Comparison of ENCODE assay signal across 10 cellular contexts in genomic region chr15:90095521-90095959, GRCh38. TPM values are rescaled to one million over a fixed set of nuclear protein-coding genes. Genes with fewer than 3 reads are reported as not detected.
DNase-seq lines count a peak whose midpoint lies in the region; ATAC-seq and TF ChIP-seq lines count a peak whose summit lies in the region.
"Had no signal": no experiment of that assay in that cellular context is flagged by ENCODE, and none has a peak within 500 bp of the region (broad histone marks: within the 10 kb centered on the region; RNA-seq: fewer than 3 reads in every experiment).

No MANE protein-coding gene starts in this region.

- CTCF ChIA-PET in PC-3 (lab: Charles Lee) (no interaction called here), A673 (lab: Charles Lee) (no interaction called here)

- ATAC-seq in GM19351 (IDR thresholded peaks at IDR 0.05; ENCODE audit: unreplicated experiment) (peak; percentile 35), PC-3 (no peak), GM21367 (IDR thresholded peaks at IDR 0.05; ENCODE audit: unreplicated experiment) (no peak)

- POLR2A ChIA-PET in PC-3 (lab: Charles Lee; ENCODE audit: unreplicated experiment): no interaction called here
- POLR2A ChIA-PET in A673 (lab: Charles Lee; ENCODE audit: low non-redundant PET): interaction anchor here (0.6 kb wide), 1 partner anchor 774 kb away, joined by 5 read pairs; no protein-coding TSS in a partner anchor

- H3K4me3 ChIP-seq in prostate gland: no peak overlapping the region
- H3K4me3 ChIP-seq in PC-3 (ENCODE audit: low read length): no peak overlapping the region
- H3K4me3 ChIP-seq in A673 (ENCODE audit: low read depth, low read length, poor library complexity, severe bottlenecking): no peak overlapping the region
- H3K4me3 ChIP-seq: thoracic aorta had no signal

- no peak overlapping the region for H3K4me2 ChIP-seq in PC-3 (ENCODE audit: low read length)

- WGBS in prostate gland: 25% methylated on average over 3 of the region's 3 CpGs

- peaks cover 6% of the 10 kb centered on the region in 2 donors for H3K36me3 ChIP-seq in prostate gland
- no peaks in the 10 kb centered on the region for H3K36me3 ChIP-seq in PC-3 (ENCODE audit: low read depth, low read length)
- no peaks in the 10 kb centered on the region for H3K36me3 ChIP-seq in A673 (ENCODE audit: insufficient read depth, low read length, poor library complexity, severe bottlenecking)
- H3K36me3 ChIP-seq: thoracic aorta had no signal

- H3K9me3 Mint-ChIP-seq in chondrocyte (ENCODE audit: low read depth): no peaks in the 10 kb centered on the region

- intact Hi-C loops in prostate gland (cut with DNase I): no loop called here
- intact Hi-C loops in PC-3 (cut with micrococcal nuclease): no loop called here
- intact Hi-C loops in head of caudate nucleus (cut with DNase I): no loop called here
- intact Hi-C loops in A673 (cut with micrococcal nuclease; ENCODE audit: unreplicated experiment): no loop called here

- peak; percentile 25 for DNase-seq in NCI-H2081 treated with DMSO at 0.1 percent for 48 hours (lab: John Stamatoyannopoulos, UW)
- no peak for DNase-seq in chondrocyte (ENCODE audit: low spot score)
- peak; percentile 78 for DNase-seq in prostate gland (ENCODE audit: low spot score)
- DNase-seq in PC-3: no peak
- DNase-seq in head of caudate nucleus: no peak
- no peak for DNase-seq in A673 (ENCODE audit: low spot score)

- no peak overlapping the region for H2AFZ ChIP-seq in PC-3 (ENCODE audit: low read length)

- BruUV-seq in PC-3 (replicated peaks; lab: Mats Ljungman, UMichigan) (no TSS peak), A673 (replicated peaks; lab: Mats Ljungman, UMichigan) (no TSS peak)

- H3K36me3 Mint-ChIP-seq in chondrocyte (ENCODE audit: low read depth): peaks cover 8% of the 10 kb centered on the region

- H4K20me1 ChIP-seq in PC-3 (ENCODE audit: low read length): no peaks in the 10 kb centered on the region

- H3K9me2 ChIP-seq in PC-3 (replicated peaks; ENCODE audit: low read length): no peaks in the 10 kb centered on the region

- H3K9ac ChIP-seq in PC-3 (ENCODE audit: low read length): no peak overlapping the region

- no peak overlapping the region for H3K4me3 Mint-ChIP-seq in chondrocyte (ENCODE audit: unreplicated experiment)

- H3K79me2 ChIP-seq in PC-3 (ENCODE audit: low read length): peaks cover 3% of the 10 kb centered on the region; the same call in 1 of the 2 replicates

- TF ChIP-seq POLR2A in prostate gland (IDR thresholded peaks at IDR 0.05): no peak

- H3K27ac Mint-ChIP-seq in chondrocyte (ENCODE audit: unreplicated experiment): peak overlapping the region; percentile 45

- H3K27ac ChIP-seq in prostate gland (peak overlapping the region; percentile 75 to 99), PC-3 (ENCODE audit: low read length) (no peak overlapping the region), A673 (ENCODE audit: low read depth, low read length, poor library complexity, severe bottlenecking) (no peak overlapping the region)
- H3K27ac ChIP-seq: HL-60, thoracic aorta had no signal

- no peaks in the 10 kb centered on the region for H3F3A ChIP-seq in PC-3 (ENCODE audit: low read length, unreplicated experiment)

- no peaks in the 10 kb centered on the region for H3K9me3 ChIP-seq in prostate gland
- H3K9me3 ChIP-seq in PC-3 (ENCODE audit: low read length): no peaks in the 10 kb centered on the region
- no peaks in the 10 kb centered on the region for H3K9me3 ChIP-seq in A673 (ENCODE audit: low read depth, low read length, poor library complexity, severe bottlenecking)
- H3K9me3 ChIP-seq: thoracic aorta had no signal

- H3K4me1 Mint-ChIP-seq in chondrocyte (ENCODE audit: low read depth): peaks cover 61% of the 10 kb centered on the region

- TF ChIP-seq CTCF in chondrocyte (IDR thresholded peaks at IDR 0.05): no peak
- TF ChIP-seq CTCF in prostate gland (IDR thresholded peaks at IDR 0.05): no peak
- TF ChIP-seq CTCF in PC-3 (conservative IDR thresholded peaks at IDR 0.05; ENCODE audit: low read depth, low read length): no peak
- no peak for TF ChIP-seq CTCF in A673 (conservative IDR thresholded peaks at IDR 0.05; ENCODE audit: low read depth, low read length)

- peaks cover 22% of the 10 kb centered on the region for H3K4me1 ChIP-seq in prostate gland (replicated peaks)
- no peaks in the 10 kb centered on the region for H3K4me1 ChIP-seq in PC-3 (ENCODE audit: insufficient read depth, low read length)
- peaks cover 22% of the 10 kb centered on the region for H3K4me1 ChIP-seq in A673 (ENCODE audit: insufficient read depth, low read length, poor library complexity, severe bottlenecking)

- H3K27me3 ChIP-seq in prostate gland (replicated peaks; ENCODE audit: insufficient read depth) (no peaks in the 10 kb centered on the region), PC-3 (ENCODE audit: low read length) (no peaks in the 10 kb centered on the region), A673 (replicated peaks; ENCODE audit: insufficient read depth, low read depth, low read length, poor library complexity) (no peaks in the 10 kb centered on the region)

- H3K27me3 Mint-ChIP-seq in chondrocyte (ENCODE audit: low read depth): no peaks in the 10 kb centered on the region

RNA-seq across cellular contexts. Expression of gene IDH2, which starts 6.7 kb away (rescaled TPM):
- total RNA-seq in chondrocyte: 115 to 126 TPM (median 125 TPM) in 3 replicates
- 100 to 1,000 TPM in 1 of 2 donors, 10 to 100 TPM in 1; 98.1 to 190 TPM for total RNA-seq in prostate gland
- total RNA-seq in PC-3 (2014; rRNA removed): 80.6 and 94.1 TPM in 2 replicates
- total RNA-seq in A673 (2021): 99.0 and 120 TPM in 2 replicates

Comparison
In these comparisons a context has a peak if more than half of its experiments do, and no peak if none do; other contexts are left out.
1. DNase-seq: peak in NCI-H2081 treated with DMSO at 0.1 percent for 48 hours (single experiment) and prostate gland (single experiment); none in chondrocyte (single experiment), PC-3 (single experiment), head of caudate nucleus (0 of 42) and A673 (single experiment).
2. H3K27ac ChIP-seq: peak in prostate gland (2 of 2); none in PC-3 (single experiment) and A673 (single experiment).